In genomic region chr15:85794598-85795319, GRCh38 we compare ENCODE assay signal across 1 cellular context.
A peak's percentile ranks its signal among the peaks of the same experiment; 100 is the strongest.
TF ChIP-seq lines count a peak whose summit lies in the region.

Gene KLHL25 (minus strand): TSS chr15:85794925. CDS start chr15:85769810, 25,115 bp downstream.

TF ChIP-seq in HepG2, 621 proteins besides CTCF, POLR2A, EP300 and RAD21 (continued from another document):
- TF ChIP-seq POGK (CRISPR knock-in tag; conservative IDR thresholded peaks at IDR 0.05) = 0 out of 2 replicates have a peak, but pooled peaks have one; percentile 7
- no peak for TF ChIP-seq ZNF296 (CRISPR knock-in tag; conservative IDR thresholded peaks at IDR 0.05)
